23 cellular contexts compared by ENCODE assay signal in genomic region chr14:54931598-54932340, GRCh38.
"Had no signal": no experiment of that assay in that cellular context is flagged by ENCODE, and none has a peak within 500 bp of the region (broad histone marks: within the 10 kb centered on the region; RNA-seq: fewer than 3 reads in every experiment).

No MANE protein-coding gene starts in this region.

- H3K27ac ChIP-seq: HL-60, RWPE1 had no signal

- DNase-seq: KBM-7; MV-4-11; NCI-H1048; NCI-H1105; NCI-H1417; NCI-H1436 treated with DMSO at 0.1 percent for 48 hours; NCI-H1694; NCI-H187 treated with DMSO at 0.1 percent for 48 hours; NCI-H2029 treated with DMSO at 0.1 percent for 48 hours; NCI-H2171 treated with DMSO at 0.1 percent for 48 hours; NCI-H345; NCI-H446 treated with DMSO at 0.1 percent for 48 hours; NCI-H510A treated with DMSO at 0.1 percent for 48 hours; NCI-H526; NCI-H774; NK-92 treated with Interleukin-12 subunit alpha and Interleukin-12 subunit beta, amount 100 ng/mL, for 24 hours; PC-3; SHP77; SW 1271; T-cell had no signal

- ATAC-seq: Panc1, PC-3, T-cell had no signal
